10 cellular contexts compared by ENCODE assay signal in genomic region chr16:53429221-53429943, GRCh38. TPM values are rescaled to one million over a fixed set of nuclear protein-coding genes. Genes with fewer than 3 reads are reported as not detected.
A peak's percentile ranks its signal among the peaks of the same experiment; 100 is the strongest.
DNase-seq lines count a peak whose midpoint lies in the region; ATAC-seq and TF ChIP-seq lines count a peak whose summit lies in the region.
"Had no signal": no experiment of that assay in that cellular context is flagged by ENCODE, and none has a peak within 500 bp of the region (broad histone marks: within the 10 kb centered on the region; RNA-seq: fewer than 3 reads in every experiment).

No MANE protein-coding gene starts in this region.

- intact Hi-C loops in dorsolateral prefrontal cortex (cut with DNase I), result no loop called here

- peaks cover 3% of the 10 kb centered on the region for H3K9me3 ChIP-seq in WERI-Rb-1 (ENCODE audit: severe bottlenecking)
- peaks cover 4% of the 10 kb centered on the region for H3K9me3 ChIP-seq in MG63

- H3K4me3 ChIP-seq in dorsolateral prefrontal cortex, result no peak overlapping the region
- no peak overlapping the region for H3K4me3 ChIP-seq in WERI-Rb-1 (ENCODE audit: low read depth, low read length)
- H3K4me3 ChIP-seq in MG63, result no peak overlapping the region

- H3K27ac ChIP-seq in dorsolateral prefrontal cortex (no peak overlapping the region), WERI-Rb-1 (no peak overlapping the region)

- DNase-seq in AML-193 (lab: John Stamatoyannopoulos, UW) (peak; percentile 14 to 24), HUDEP-2 (lab: John Stamatoyannopoulos, UW; ENCODE audit: unreplicated experiment in 76 of 76) (peak in 41 of 76 experiments; percentile 1 to 58 (median 18)), astrocyte of the hippocampus (ENCODE audit: low read depth, low spot score) (peak; percentile 20), left lobe of liver (ENCODE audit: low spot score) (peak; percentile 72), dorsolateral prefrontal cortex (no peak), WERI-Rb-1 (no peak), MG63 (no peak)
- DNase-seq: CD4-positive, alpha-beta memory T cell; substantia nigra had no signal

- H3K27me3 ChIP-seq in dorsolateral prefrontal cortex, result peaks cover 0 to 2% (median 0%) of the 10 kb centered on the region in 45 donors
- H3K27me3 ChIP-seq in WERI-Rb-1 (ENCODE audit: insufficient read depth, low read depth, severe bottlenecking), result no peaks in the 10 kb centered on the region
- peaks cover 2% of the 10 kb centered on the region; the same call in 1 of the 2 replicates for H3K27me3 ChIP-seq in MG63

- H3K36me3 ChIP-seq in WERI-Rb-1 (no peaks in the 10 kb centered on the region; the same call in 1 of the 2 replicates), MG63 (no peaks in the 10 kb centered on the region; the same call in 1 of the 2 replicates)

- peak; percentile 65 for ATAC-seq in left lobe of liver
- ATAC-seq in GM19463 (IDR thresholded peaks at IDR 0.05; ENCODE audit: unreplicated experiment), result no peak

- TF ChIP-seq CTCF in dorsolateral prefrontal cortex (IDR thresholded peaks at IDR 0.05 in 54 of 56, conservative IDR thresholded peaks at IDR 0.05 in 2 of 56; ENCODE audit: low read depth in 1 of 56, partially characterized antibody in 56 of 56) (no peak), WERI-Rb-1 (IDR thresholded peaks at IDR 0.05; ENCODE audit: low read depth, low read length) (no peak)

RNA-seq across cellular contexts. Expression of gene RBL2, which starts 4.9 kb away (rescaled TPM):
- total RNA-seq in left lobe of liver, result 46.6 TPM
- 100 to 1,000 TPM in 4 of 120 experiments, 10 to 100 TPM in 116; 47.8 to 113 (median 73.9) TPM for total RNA-seq in dorsolateral prefrontal cortex
- 38.0 and 50.8 TPM in 2 replicates for total RNA-seq in MG63 (2014; rRNA removed; shearing (Covaris generic); ENCODE audit: low replicate concordance)

Comparison
In these comparisons a context has a peak if more than half of its experiments do, and no peak if none do; other contexts are left out.
1. DNase-seq: peak in AML-193 (2 of 2), HUDEP-2 (41 of 76), astrocyte of the hippocampus (single experiment) and left lobe of liver (single experiment); none in dorsolateral prefrontal cortex (0 of 10), WERI-Rb-1 (single experiment) and MG63 (single experiment).